Comparison of ENCODE assay signal across 14 cellular contexts in genomic region chr7:5774136-5774535, GRCh38. TPM values are rescaled to one million over a fixed set of nuclear protein-coding genes. Genes with fewer than 3 reads are reported as not detected.
DNase-seq lines count a peak whose midpoint lies in the region; ATAC-seq and TF ChIP-seq lines count a peak whose summit lies in the region.
"Had no signal": no experiment of that assay in that cellular context is flagged by ENCODE, and none has a peak within 500 bp of the region (broad histone marks: within the 10 kb centered on the region; RNA-seq: fewer than 3 reads in every experiment).

No MANE protein-coding gene starts in this region.

- H3K27ac ChIP-seq in Panc1 (ENCODE audit: low read length) = peak overlapping the region; percentile 89

- intact Hi-C loops in Panc1 (cut with micrococcal nuclease; ENCODE audit: unreplicated experiment) = no loop called here
- intact Hi-C loops in Right ventricle myocardium inferior (cut with DNase I) = no loop called here

- H3K27ac Mint-ChIP-seq in activated naive CD4-positive, alpha-beta T cell treated with anti-CD3 and anti-CD28 coated beads, Interleukin-2, amount 50 U/mL, for 72 hours = peak overlapping the region; percentile 93 to 96
- peak overlapping the region; percentile 97 for H3K27ac Mint-ChIP-seq in chondrocyte (ENCODE audit: unreplicated experiment)
- peak overlapping the region; percentile 94 for H3K27ac Mint-ChIP-seq in stimulated activated naive B cell treated with anti-CD40 and anti-IgM and Interleukin-4, amounts not matched to agents 10 μg/mL and 1 μg/mL and 100 μg/mL, for 72 hours

- H3K4me3 Mint-ChIP-seq in chondrocyte (ENCODE audit: unreplicated experiment) = no peak overlapping the region
- H3K4me3 Mint-ChIP-seq in stimulated activated naive B cell treated with anti-CD40 and anti-IgM and Interleukin-4, amounts not matched to agents 10 μg/mL and 1 μg/mL and 100 μg/mL, for 72 hours = peak overlapping the region in 1 of 2 donors; percentile 72

- no peaks in the 10 kb centered on the region for H3K9me3 ChIP-seq in Panc1 (ENCODE audit: control insufficient read depth, insufficient read depth, low read depth, low read length)
- H3K9me3 ChIP-seq: gastroesophageal sphincter, mucosa of descending colon had no signal

- H3K36me3 Mint-ChIP-seq in activated naive CD4-positive, alpha-beta T cell treated with anti-CD3 and anti-CD28 coated beads, Interleukin-2, amount 50 U/mL, for 72 hours = peaks cover 14% of the 10 kb centered on the region in 2 donors
- H3K36me3 Mint-ChIP-seq in chondrocyte (ENCODE audit: low read depth) = peaks cover 8% of the 10 kb centered on the region
- peaks cover 24 to 38% of the 10 kb centered on the region in 2 donors for H3K36me3 Mint-ChIP-seq in stimulated activated naive B cell treated with anti-CD40 and anti-IgM and Interleukin-4, amounts not matched to agents 10 μg/mL and 1 μg/mL and 100 μg/mL, for 72 hours

- DNase-seq in activated naive CD4-positive, alpha-beta T cell treated with anti-CD3 and anti-CD28 coated beads, Interleukin-2, amount 50 U/mL, for 72 hours (ENCODE audit: low spot score in 2 of 2) = no peak
- no peak for DNase-seq in activated naive CD4-positive, alpha-beta T cell treated with anti-CD3 and anti-CD28 coated beads, Interleukin-2, amount 50 U/mL, for 16 hours
- DNase-seq in Panc1 (ENCODE audit: low read depth, low spot score) (no peak), chondrocyte (ENCODE audit: low spot score) (no peak), Right ventricle myocardium inferior (ENCODE audit: missing footprints) (no peak), GM19238 (ENCODE audit: insufficient read length, low spot score) (no peak)
- no peak for DNase-seq in stimulated activated naive B cell treated with anti-CD40 and anti-IgM and Interleukin-4, amounts not matched to agents 10 μg/mL and 1 μg/mL and 100 μg/mL, for 72 hours
- DNase-seq: DMS153, mucosa of descending colon, NCI-H1436, NCI-H510A, Right ventricle myocardium superior had no signal

- peak overlapping the region in 1 of 2 experiments; percentile 32; a peak in 2 of 4 replicates for H3K4me3 ChIP-seq in Panc1 (ENCODE audit: low read depth in 2 of 2, low read length in 2 of 2)
- H3K4me3 ChIP-seq: gastroesophageal sphincter, mucosa of descending colon had no signal

- no TSS peak for BruUV-seq in Panc1 (replicated peaks; lab: Mats Ljungman, UMichigan)

- CTCF ChIA-PET in Panc1 (lab: Charles Lee) = interaction anchor here (0.7 kb wide), 1 partner anchor 279 kb away, joined by 3 read pairs; no protein-coding TSS in a partner anchor

- in situ Hi-C loops in Panc1 (cut with HindIII; ENCODE audit: low pct_unique_long_range_greater_than_20kb, low sequenced_read_pairs) = no loop called here

- H3K36me3 ChIP-seq in Panc1 (ENCODE audit: control insufficient read depth, insufficient read depth, low read length) = no peaks in the 10 kb centered on the region

- POLR2A ChIA-PET in Panc1 (lab: Charles Lee) = interaction anchor here (0.7 kb wide), 1 partner anchor 11 kb away, joined by 3 read pairs; no protein-coding TSS in a partner anchor

- H3K4me1 Mint-ChIP-seq in chondrocyte (ENCODE audit: low read depth) = peaks cover 68% of the 10 kb centered on the region
- peaks cover 22 to 65% of the 10 kb centered on the region in 2 donors for H3K4me1 Mint-ChIP-seq in stimulated activated naive B cell treated with anti-CD40 and anti-IgM and Interleukin-4, amounts not matched to agents 10 μg/mL and 1 μg/mL and 100 μg/mL, for 72 hours

- H3K9me3 Mint-ChIP-seq in activated naive CD4-positive, alpha-beta T cell treated with anti-CD3 and anti-CD28 coated beads, Interleukin-2, amount 50 U/mL, for 72 hours = no peaks in the 10 kb centered on the region
- H3K9me3 Mint-ChIP-seq in chondrocyte (ENCODE audit: low read depth) = no peaks in the 10 kb centered on the region
- no peaks in the 10 kb centered on the region for H3K9me3 Mint-ChIP-seq in stimulated activated naive B cell treated with anti-CD40 and anti-IgM and Interleukin-4, amounts not matched to agents 10 μg/mL and 1 μg/mL and 100 μg/mL, for 72 hours

- TF ChIP-seq CTCF in Panc1 (IDR thresholded peaks at IDR 0.05) (no peak), chondrocyte (IDR thresholded peaks at IDR 0.05) (no peak)

- H3K27me3 ChIP-seq in Panc1 (ENCODE audit: control insufficient read depth, insufficient read depth, low read length) = no peaks in the 10 kb centered on the region
- H3K27me3 ChIP-seq: gastroesophageal sphincter had no signal

- H3K27me3 Mint-ChIP-seq in chondrocyte (ENCODE audit: low read depth) = no peaks in the 10 kb centered on the region
- H3K27me3 Mint-ChIP-seq in stimulated activated naive B cell treated with anti-CD40 and anti-IgM and Interleukin-4, amounts not matched to agents 10 μg/mL and 1 μg/mL and 100 μg/mL, for 72 hours = no peaks in the 10 kb centered on the region

- ATAC-seq in activated naive CD4-positive, alpha-beta T cell treated with anti-CD3 and anti-CD28 coated beads, Interleukin-2, amount 50 U/mL, for 72 hours = no peak
- ATAC-seq in Panc1 (peak; percentile 67), esophagus mucosa (no peak), Right ventricle myocardium inferior (no peak)
- ATAC-seq in stimulated activated naive B cell treated with anti-CD40 and anti-IgM and Interleukin-4, amounts not matched to agents 10 μg/mL and 1 μg/mL and 100 μg/mL, for 72 hours (replicated peaks) = peak in 1 of 2 donors; percentile 15
- ATAC-seq: mucosa of descending colon had no signal

- H3K4me1 ChIP-seq in Panc1 (ENCODE audit: control insufficient read depth, insufficient read depth, low read length) = peaks cover 64% of the 10 kb centered on the region

RNA-seq across cellular contexts. Expression of gene RNF216, which starts 7.3 kb away (rescaled TPM):
- total RNA-seq in activated naive CD4-positive, alpha-beta T cell treated with anti-CD3 and anti-CD28 coated beads, Interleukin-2, amount 50 U/mL, for 72 hours = 10 to 100 TPM; 42.1 to 43.8 TPM
- 61.6 TPM for total RNA-seq in Panc1 (2021; ENCODE audit: unreplicated experiment)
- polyA plus RNA-seq in Panc1 (2012; ENCODE audit: insufficient read length) = 42.2 TPM
- 45.4 to 46.9 TPM (median 46.5 TPM) in 3 replicates for total RNA-seq in chondrocyte
- 10.9 TPM for total RNA-seq in esophagus mucosa
- 26.0 TPM for total RNA-seq in Right ventricle myocardium inferior
